33 cellular contexts compared by ENCODE assay signal in genomic region chr3:168066882-168067281, GRCh38. TPM values are rescaled to one million over a fixed set of nuclear protein-coding genes. Genes with fewer than 3 reads are reported as not detected.
DNase-seq lines count a peak whose midpoint lies in the region; ATAC-seq and TF ChIP-seq lines count a peak whose summit lies in the region.
"Had no signal": no experiment of that assay in that cellular context is flagged by ENCODE, and none has a peak within 500 bp of the region (broad histone marks: within the 10 kb centered on the region; RNA-seq: fewer than 3 reads in every experiment).

No MANE protein-coding gene starts in this region.

- no peak overlapping the region; the same call in 1 of the 2 replicates for H3K9ac ChIP-seq in IMR-90 (ENCODE audit: low read depth, low read length)
- H3K9ac ChIP-seq: BLaER1 had no signal

- H3K9me3 ChIP-seq in IMR-90 (ENCODE audit: control insufficient read depth, insufficient read depth, low read length) (no peaks in the 10 kb centered on the region), body of pancreas (no peaks in the 10 kb centered on the region)
- H3K9me3 ChIP-seq: BLaER1, heart left ventricle, thyroid gland, vagina had no signal

- no peaks in the 10 kb centered on the region for H3K27me3 ChIP-seq in IMR-90 (ENCODE audit: control insufficient read depth, insufficient read depth, low read length)
- H3K27me3 ChIP-seq in body of pancreas, result no peaks in the 10 kb centered on the region
- H3K27me3 ChIP-seq: BLaER1, foreskin keratinocyte, heart left ventricle, thyroid gland, vagina had no signal

- no peak overlapping the region for H3K14ac ChIP-seq in IMR-90 (replicated peaks; ENCODE audit: low read depth, low read length)

- H2BK120ac ChIP-seq in IMR-90 (ENCODE audit: low read depth, low read length), result no peak overlapping the region

- no peak overlapping the region for H4K91ac ChIP-seq in IMR-90 (ENCODE audit: insufficient read depth, low read depth, low read length)

- H3K4me1 Mint-ChIP-seq in natural killer cell, result peaks cover 24 to 27% of the 10 kb centered on the region in 2 donors

- DNase-seq in IMR-90 (no peak), natural killer cell (no peak), body of pancreas (no peak), middle frontal gyrus (ENCODE audit: extremely low spot score, low spot score) (no peak), cardiac septum (ENCODE audit: low spot score) (no peak)
- DNase-seq: activated CD4-positive, alpha-beta T cell treated with anti-CD3 and anti-CD28 coated beads for 36 hours; activated CD8-positive, alpha-beta memory T cell treated with anti-CD3 and anti-CD28 coated beads, Interleukin-2, amount 50 U/mL, for 48 hours; activated CD8-positive, alpha-beta T cell treated with anti-CD3 and anti-CD28 coated beads for 36 hours; activated naive CD4-positive, alpha-beta T cell treated with Interleukin-2 at 50 U/mL for 16 hours; cerebellar nuclear complex; dermis blood vessel endothelial cell; DMS79; endodermal cell; foreskin keratinocyte; GF-D8; heart left ventricle; midbrain; naive thymus-derived CD4-positive, alpha-beta T cell; NCI-H1092; NCI-H187; NCI-H510A treated with DMSO at 0.1 percent for 48 hours; NK-92 treated with Interleukin-12 subunit alpha and Interleukin-12 subunit beta, amount 100 ng/mL, for 24 hours; nucleus accumbens; SHP77 treated with DMSO at 0.1 percent for 48 hours; stimulated activated CD4-positive, alpha-beta T cell treated with anti-CD3 and anti-CD28 coated beads, Interleukin-4, amount 100 ng/mL, for 1 hour; thyroid gland had no signal

- H2BK5ac ChIP-seq in IMR-90 (ENCODE audit: low read depth, low read length, poor library complexity, severe bottlenecking), result peak overlapping the region; percentile 64

- no peak overlapping the region for H3K4ac ChIP-seq in IMR-90 (ENCODE audit: low read depth, low read length)

- POLR2A ChIA-PET in IMR-90 (lab: Charles Lee; ENCODE audit: unreplicated experiment), result no interaction called here

- H3K36me3 ChIP-seq in IMR-90 (ENCODE audit: control insufficient read depth, insufficient read depth, low read length) (no peaks in the 10 kb centered on the region; the same call in 1 of the 2 replicates), body of pancreas (replicated peaks in 1 of 2; ENCODE audit: insufficient read depth in 1 of 2, low read depth in 2 of 2) (no peaks in the 10 kb centered on the region)
- H3K36me3 ChIP-seq: heart left ventricle, thyroid gland, vagina had no signal

- H3K4me1 ChIP-seq in IMR-90 (ENCODE audit: control insufficient read depth, insufficient read depth, low read length) (peaks cover 13% of the 10 kb centered on the region), body of pancreas (peaks cover 20% of the 10 kb centered on the region)
- H3K4me1 ChIP-seq: BLaER1, thyroid gland had no signal

- H3K4me2 ChIP-seq in IMR-90 (ENCODE audit: low read depth, low read length), result peak overlapping the region; percentile 56
- H3K4me2 ChIP-seq: BLaER1 had no signal

- CTCF ChIA-PET in IMR-90 (lab: Yijun Ruan, JAX), result interaction anchor here (0.7 kb wide), 1 partner anchor 14 kb away, joined by 3 read pairs; no protein-coding TSS in a partner anchor

- H3K27ac Mint-ChIP-seq in natural killer cell, result peak overlapping the region; percentile 19 to 48
- H3K27ac Mint-ChIP-seq: activated CD4-positive, alpha-beta T cell treated with anti-CD3 and anti-CD28 coated beads for 36 hours; activated CD8-positive, alpha-beta T cell treated with anti-CD3 and anti-CD28 coated beads for 36 hours; activated T-helper 1 cell treated with anti-CD3 and anti-CD28 coated beads, Interleukin-12 subunit alpha, Interleukin-12 subunit beta, Interleukin-2, Interleukin-4 antibody, amounts not matched to agents 30 ng/mL and 10 ng/mL and 1 ng/mL, durations not matched to agents 14 hours and 24 hours and 36 hours; endodermal cell; naive thymus-derived CD4-positive, alpha-beta T cell had no signal

- H4K5ac ChIP-seq in IMR-90 (ENCODE audit: low read depth, low read length), result no peak overlapping the region

- H3K27ac ChIP-seq in IMR-90 (ENCODE audit: insufficient read depth, low read length) (no peak overlapping the region), body of pancreas (no peak overlapping the region)
- H3K27ac ChIP-seq: BLaER1, foreskin keratinocyte, thyroid gland, vagina had no signal

- H3K4me3 ChIP-seq in IMR-90 (ENCODE audit: insufficient read depth, low read depth, low read length) (no peak overlapping the region), body of pancreas (no peak overlapping the region)
- H3K4me3 ChIP-seq: BLaER1, heart left ventricle, thyroid gland, vagina had no signal

- H2AFZ ChIP-seq in IMR-90 (replicated peaks; ENCODE audit: low read length, poor library complexity), result no peak overlapping the region

- H3K9me1 ChIP-seq in IMR-90 (ENCODE audit: insufficient read depth, low read length), result peaks cover 2% of the 10 kb centered on the region; the same call in 1 of the 2 replicates

- H3K79me1 ChIP-seq in IMR-90 (ENCODE audit: low read depth in 1 of 2, low read length in 2 of 2), result peaks cover 22 to 33% of the 10 kb centered on the region in 2 experiments

- no peak overlapping the region for H2AK9ac ChIP-seq in IMR-90 (replicated peaks; ENCODE audit: low read depth, low read length, poor library complexity)

- no peaks in the 10 kb centered on the region for H3K36me3 Mint-ChIP-seq in natural killer cell
- H3K36me3 Mint-ChIP-seq: naive thymus-derived CD4-positive, alpha-beta T cell had no signal

- no peaks in the 10 kb centered on the region for H3K27me3 Mint-ChIP-seq in natural killer cell (ENCODE audit: low read depth in 2 of 2)
- H3K27me3 Mint-ChIP-seq: activated CD4-positive, alpha-beta T cell treated with anti-CD3 and anti-CD28 coated beads for 36 hours had no signal

- no peak overlapping the region for H3K23ac ChIP-seq in IMR-90 (ENCODE audit: low read depth, low read length)

- intact Hi-C loops in IMR-90 (cut with micrococcal nuclease), result no loop called here
- intact Hi-C loops in natural killer cell (cut with micrococcal nuclease), result no loop called here
- intact Hi-C loops in body of pancreas (cut with DNase I), result no loop called here
- intact Hi-C loops in cardiac septum (cut with DNase I), result no loop called here

- H2BK20ac ChIP-seq in IMR-90 (ENCODE audit: low read depth, low read length), result no peak overlapping the region

- TF ChIP-seq CTCF in IMR-90 (conservative IDR thresholded peaks at IDR 0.05; ENCODE audit: low read depth, low read length) (no peak), natural killer cell (IDR thresholded peaks at IDR 0.05) (no peak), body of pancreas (IDR thresholded peaks at IDR 0.05) (no peak)

- no peak overlapping the region for H2AK5ac ChIP-seq in IMR-90 (ENCODE audit: low read depth, low read length)

- peak; percentile 43 for ATAC-seq in GM18502 (IDR thresholded peaks at IDR 0.05; ENCODE audit: poor library complexity, unreplicated experiment)
- peak; percentile 35 for ATAC-seq in GM21423 (IDR thresholded peaks at IDR 0.05; ENCODE audit: unreplicated experiment)
- ATAC-seq in IMR-90 (ENCODE audit: low read depth), result no peak
- ATAC-seq in natural killer cell, result no peak
- no peak for ATAC-seq in HG02623 (IDR thresholded peaks at IDR 0.05; ENCODE audit: unreplicated experiment)
- ATAC-seq in body of pancreas, result no peak
- ATAC-seq: activated CD4-positive, alpha-beta T cell treated with anti-CD3 and anti-CD28 coated beads for 36 hours; activated CD8-positive, alpha-beta T cell treated with anti-CD3 and anti-CD28 coated beads for 36 hours; foreskin keratinocyte; heart left ventricle; naive thymus-derived CD4-positive, alpha-beta T cell; Panc1 had no signal

- H3K56ac ChIP-seq in IMR-90 (ENCODE audit: extremely low read depth, insufficient read depth, low read length), result no peak overlapping the region

- peak overlapping the region; percentile 21 for H3K4me3 Mint-ChIP-seq in natural killer cell
- H3K4me3 Mint-ChIP-seq: activated CD4-positive, alpha-beta T cell treated with anti-CD3 and anti-CD28 coated beads for 36 hours; activated CD8-positive, alpha-beta T cell treated with anti-CD3 and anti-CD28 coated beads for 36 hours; activated T-helper 1 cell treated with anti-CD3 and anti-CD28 coated beads, Interleukin-12 subunit alpha, Interleukin-12 subunit beta, Interleukin-2, Interleukin-4 antibody, amounts not matched to agents 30 ng/mL and 10 ng/mL and 1 ng/mL, durations not matched to agents 14 hours and 24 hours and 36 hours; endodermal cell; naive thymus-derived CD4-positive, alpha-beta T cell had no signal

- no peaks in the 10 kb centered on the region; the same call in 1 of the 2 replicates for H4K20me1 ChIP-seq in IMR-90 (ENCODE audit: insufficient read depth, low read length)

- no peak overlapping the region for H2BK15ac ChIP-seq in IMR-90 (ENCODE audit: low read depth, low read length)

- in situ Hi-C loops in IMR-90 (cut with MboI; ENCODE audit: low sequenced_read_pairs), result no loop called here

- TF ChIP-seq POLR2A in IMR-90 (IDR thresholded peaks at IDR 0.05; ENCODE audit: low read depth, low read length) (no peak), body of pancreas (IDR thresholded peaks at IDR 0.05) (no peak)

- H3K18ac ChIP-seq in IMR-90 (ENCODE audit: low read depth, low read length), result no peak overlapping the region

- TF ChIP-seq RAD21 in IMR-90 (IDR thresholded peaks at IDR 0.05; ENCODE audit: low read length), result no peak

- dilution Hi-C loops in IMR-90 (cut with HindIII; ENCODE audit: low sequenced_read_pairs, unreplicated experiment), result no loop called here

- BruUV-seq in IMR-90 (replicated peaks; lab: Mats Ljungman, UMichigan), result no TSS peak

- H4K8ac ChIP-seq in IMR-90 (ENCODE audit: low read depth in 2 of 2, low read length in 2 of 2), result 0 out of 4 replicates have a peak overlapping the region, but pooled peaks of 1 of the 2 experiments have one; percentile 39

- H3K9me3 Mint-ChIP-seq in natural killer cell, result no peaks in the 10 kb centered on the region
- H3K9me3 Mint-ChIP-seq: activated CD8-positive, alpha-beta T cell treated with anti-CD3 and anti-CD28 coated beads for 36 hours; activated T-helper 1 cell treated with anti-CD3 and anti-CD28 coated beads, Interleukin-12 subunit alpha, Interleukin-12 subunit beta, Interleukin-2, Interleukin-4 antibody, amounts not matched to agents 30 ng/mL and 10 ng/mL and 1 ng/mL, durations not matched to agents 14 hours and 24 hours and 36 hours; endodermal cell; naive thymus-derived CD4-positive, alpha-beta T cell had no signal

TF ChIP-seq in IMR-90, 13 proteins besides CTCF, POLR2A, EP300 and RAD21 (continues in another document):
- TF ChIP-seq MXI1 (IDR thresholded peaks at IDR 0.05; ENCODE audit: borderline replicate concordance, low read depth, low read length) (no peak), MAZ (IDR thresholded peaks at IDR 0.05; ENCODE audit: borderline replicate concordance, low read depth, low read length) (no peak)

RNA-seq across cellular contexts. Expression of gene GOLIM4, which starts 28.8 kb away (rescaled TPM):
- total RNA-seq in IMR-90 (2012; rRNA removed) (71.2 and 90.0 TPM in 2 replicates), natural killer cell (10 to 100 TPM; 13.7 to 17.9 (median 17.9) TPM), body of pancreas (10 to 100 TPM; 21.0 to 32.6 TPM), cardiac septum (88.8 TPM)
- polyA plus RNA-seq in IMR-90 (2012; rRNA removed), result 44.6 and 48.8 TPM in 2 replicates
- polyA plus RNA-seq in IMR-90 (2012; cell fraction: cytosol; rRNA removed), result 19.4 and 19.5 TPM in 2 replicates
- polyA plus RNA-seq in IMR-90 (2012; cell fraction: nucleus; rRNA removed; ENCODE audit: low replicate concordance), result 11.1 and 19.3 TPM in 2 replicates
- polyA plus RNA-seq: naive thymus-derived CD4-positive, alpha-beta T cell had no signal

Comparison
In these comparisons a context has a peak if more than half of its experiments do, and no peak if none do; other contexts are left out.
1. ATAC-seq: peak in GM18502 (single experiment) and GM21423 (single experiment); none in IMR-90 (single experiment), natural killer cell (0 of 3), HG02623 (single experiment) and body of pancreas (single experiment).